ENCODE assay signal across 8 cellular contexts in genomic region chr10:22317121-22317370, GRCh38. TPM values are rescaled to one million over a fixed set of nuclear protein-coding genes. Genes with fewer than 3 reads are reported as not detected.
DNase-seq lines count a peak whose midpoint lies in the region; ATAC-seq, FAIRE-seq and TF ChIP-seq lines count a peak whose summit lies in the region.

No MANE protein-coding gene starts in this region.

- H3K4me1 ChIP-seq in HEK293 (ENCODE audit: control insufficient read depth, insufficient read depth, low read length): peaks cover 14% of the 10 kb centered on the region; the same call in 1 of the 2 replicates
- peaks cover 6 to 11% of the 10 kb centered on the region in 2 experiments; a peak in 3 of 5 replicates for H3K4me1 ChIP-seq in K562 (replicated peaks in 1 of 2; ENCODE audit: control insufficient read depth in 2 of 2, insufficient read depth in 2 of 2, low read length in 2 of 2)
- H3K4me1 ChIP-seq in mesodermal cell (ENCODE audit: control insufficient read depth, insufficient read depth, low read length, poor library complexity, severe bottlenecking): no peaks in the 10 kb centered on the region

- no peak for TF ChIP-seq POLR2A in K562 (conservative IDR thresholded peaks at IDR 0.05)

- TF ChIP-seq RAD21 in K562 (CRISPR knock-in tag; conservative IDR thresholded peaks at IDR 0.05 in 1 of 2, IDR thresholded peaks at IDR 0.05 in 1 of 2): no peak

- TF ChIP-seq CTCF in 22Rv1 (IDR thresholded peaks at IDR 0.05): no peak
- TF ChIP-seq CTCF in HEK293 (tag by site-specific recombination; IDR thresholded peaks at IDR 0.05): no peak
- TF ChIP-seq CTCF in K562 (IDR thresholded peaks at IDR 0.05 in 2 of 3, conservative IDR thresholded peaks at IDR 0.05 in 1 of 3; ENCODE audit: insufficient read depth in 2 of 3, low read depth in 1 of 3, low read length in 3 of 3): no peak

- under 1% methylated on average over 8 of the region's 8 CpGs for WGBS in K562 (ENCODE audit: insufficient coverage, low coverage, missing lambda C conversion rate)
- WGBS in mesodermal cell (ENCODE audit: insufficient coverage in 2 of 2), 2 experiments: no CpG with 5 or more reads among the region's 8 CpGs

- FAIRE-seq in K562 (lab: Jason Lieb, UNC): no peak

- intact Hi-C loops in K562 (cut with micrococcal nuclease): loop anchor here (2.0 to 10.0 kb wide), 4 partner anchors 74 to 790 kb away; partner anchors contain the start of gene SKIDA1

- H3K27me3 ChIP-seq in K562 (ENCODE audit: control insufficient read depth in 2 of 2, insufficient read depth in 2 of 2, low read length in 2 of 2): peaks cover 2% of the 10 kb centered on the region in 2 experiments; a peak in 3 of 5 replicates

- peak overlapping the region; percentile 83 for H2AFZ ChIP-seq in K562 (ENCODE audit: low read depth, low read length)

- H3K36me3 ChIP-seq in HEK293 (ENCODE audit: control insufficient read depth in 2 of 2, insufficient read depth in 1 of 2, low read length in 2 of 2): no peaks in the 10 kb centered on the region
- H3K36me3 ChIP-seq in K562 (ENCODE audit: control insufficient read depth, insufficient read depth, low read length): no peaks in the 10 kb centered on the region; the same call in 2 of the 3 replicates
- no peaks in the 10 kb centered on the region for H3K36me3 ChIP-seq in mesodermal cell (ENCODE audit: control insufficient read depth, insufficient read depth, low read length)

- in situ Hi-C loops in K562 (cut with MboI): no loop called here

- H3K27ac ChIP-seq in 22Rv1 (peak overlapping the region; percentile 91), HEK293 (ENCODE audit: extremely low read depth, low read depth, low read length) (peak overlapping the region; percentile 96), K562 (ENCODE audit: extremely low read depth, low read depth, low read length) (peak overlapping the region; percentile 95), mesodermal cell (ENCODE audit: low read depth, low read length, severe bottlenecking) (no peak overlapping the region)

- CTCF ChIA-PET in HEK293 (lab: Yijun Ruan, JAX): interaction anchor here (1.2 kb wide), 1 partner anchor 306 kb away, joined by 3 read pairs; no protein-coding TSS in a partner anchor
- CTCF ChIA-PET in K562 (lab: Yijun Ruan, JAX; ENCODE audit: low intra/inter-chr PET ratio): no interaction called here

- peak overlapping the region; percentile 84 to 90 for H3K9ac ChIP-seq in K562 (ENCODE audit: insufficient read depth in 1 of 2, low read depth in 2 of 2, low read length in 2 of 2)

- H3K4me3 ChIP-seq in HEK293 (ENCODE audit: low read depth, low read length) (peak overlapping the region; percentile 75), K562 (peak overlapping the region; percentile 77), mesodermal cell (ENCODE audit: extremely low read depth, insufficient read depth, low read length, poor library complexity, severe bottlenecking) (peak overlapping the region; percentile 62)

- H3K9me1 ChIP-seq in K562 (ENCODE audit: control insufficient read depth, insufficient read depth, low read length): no peaks in the 10 kb centered on the region

- DNase-seq in K562 (ENCODE audit: extremely low read depth in 1 of 4, low spot score in 3 of 4) (no peak), pons (ENCODE audit: low spot score) (no peak), NCI-H446 treated with DMSO at 0.1 percent for 48 hours (lab: John Stamatoyannopoulos, UW) (no peak), NCI-H1105 (lab: John Stamatoyannopoulos, UW) (no peak)

- no peak for TF ChIP-seq EP300 in K562 (IDR thresholded peaks at IDR 0.05; ENCODE audit: low read length)

- no peaks in the 10 kb centered on the region for H4K20me1 ChIP-seq in K562 (replicated peaks; ENCODE audit: control insufficient read depth, insufficient read depth, low read length)

- peak overlapping the region; percentile 97 for H3K4me2 ChIP-seq in K562 (ENCODE audit: insufficient read depth, low read length)

- ATAC-seq in K562: no peak
- no peak for ATAC-seq in GM18517 (IDR thresholded peaks at IDR 0.05; ENCODE audit: unreplicated experiment)

- H3K9me3 ChIP-seq in HEK293 (ENCODE audit: control insufficient read depth, insufficient read depth, low read depth, low read length) (no peaks in the 10 kb centered on the region), K562 (replicated peaks; ENCODE audit: control insufficient read depth, insufficient read depth, low read depth, low read length) (no peaks in the 10 kb centered on the region), mesodermal cell (ENCODE audit: control insufficient read depth, low read length) (no peaks in the 10 kb centered on the region)

- POLR2A ChIA-PET in HEK293 (lab: Yijun Ruan, JAX) (interaction anchor here (1.9 to 4.5 kb wide), 4 partner anchors 10 to 314 kb away, joined by 8 to 37 read pairs (median 17); partner anchors contain the start of gene DNAJC1), K562 (lab: Yijun Ruan, JAX) (interaction anchor here (1.6 kb wide), 2 partner anchors 7 to 23 kb away, joined by 5 to 6 read pairs; no protein-coding TSS in a partner anchor)

- BruUV-seq in K562 (replicated peaks; lab: Mats Ljungman, UMichigan): TSS peak; percentile 39

- peaks cover 55% of the 10 kb centered on the region for H3K79me2 ChIP-seq in K562 (ENCODE audit: control insufficient read depth, insufficient read depth, low read length)

TF ChIP-seq in HEK293, 187 proteins besides CTCF, POLR2A, EP300 and RAD21 (continues in another document):
- no peak for TF ChIP-seq GLIS1 (tag by site-specific recombination; IDR thresholded peaks at IDR 0.05)

RNA-seq across cellular contexts. Expression of gene COMMD3, which starts 0.9 kb away (rescaled TPM):
- total RNA-seq in K562 (2011; cell fraction: chromatin; rRNA removed; ENCODE audit: low replicate concordance): 36.2 and 67.3 TPM in 2 replicates
- 25.8 and 35.8 TPM in 2 replicates for total RNA-seq in K562 (2011; cell fraction: nucleolus; rRNA removed)
- total RNA-seq in K562 (2011; cell fraction: nucleoplasm; rRNA removed): 39.6 and 49.1 TPM in 2 replicates
- total RNA-seq in K562 (2014; rRNA removed): 50.7 and 51.3 TPM in 2 replicates
- total RNA-seq in K562 (2014; rRNA removed; fragmentation: Illumina TruSeq; extraction: Trizol): 78.6 and 80.1 TPM in 2 replicates
- total RNA-seq in K562 (2015; rRNA removed; fragmentation: Illumina TruSeq; extraction: Trizol): 77.5 and 85.9 TPM in 2 replicates
- 69.4 and 82.0 TPM in 2 replicates for total RNA-seq in K562 (2021)
- polyA plus RNA-seq in K562 (2011; rRNA removed): 69.1 and 79.2 TPM in 2 replicates
- polyA plus RNA-seq in K562 (2011; cell fraction: cytosol; rRNA removed): 16.4 and 26.1 TPM in 2 replicates
- polyA plus RNA-seq in K562 (2011; cell fraction: nucleus; rRNA removed): 51.2 and 103 TPM in 2 replicates
- polyA plus RNA-seq in K562 (2012): 79.7 and 98.3 TPM in 2 replicates
- polyA plus RNA-seq in K562 (2014; fragmentation: Illumina TruSeq; extraction: Trizol): 63.2 and 70.3 TPM in 2 replicates
- 100 to 1,000 TPM; 216 to 217 TPM for polyA plus RNA-seq in K562 (2014; fragmentation: Nextera tagmentation; extraction: Ambion mirVana)
- polyA plus RNA-seq in K562 (2014; rRNA removed): 72.5 and 80.5 TPM in 2 replicates
- polyA minus RNA-seq in K562 (2011; rRNA and poly(A)+ RNA removed): 19.3 and 21.8 TPM in 2 replicates
- 2.6 and 3.9 TPM in 2 replicates for polyA minus RNA-seq in K562 (2011; cell fraction: cytosol; rRNA and poly(A)+ RNA removed)
- polyA minus RNA-seq in K562 (2011; cell fraction: nucleus; rRNA and poly(A)+ RNA removed): 23.8 and 53.2 TPM in 2 replicates
- polyA plus RNA-seq in mesodermal cell (2013, experiment 1 of 2): 19.9 TPM
- polyA plus RNA-seq in mesodermal cell (2013, experiment 2 of 2): 30.5 TPM

RNA-seq across cellular contexts. Expression of gene BMI1, which starts 3.9 kb away (rescaled TPM):
- total RNA-seq in K562 (2011; cell fraction: chromatin; rRNA removed; ENCODE audit: low replicate concordance): 33.8 and 136 TPM in 2 replicates
- total RNA-seq in K562 (2011; cell fraction: nucleolus; rRNA removed): 16.8 and 23.9 TPM in 2 replicates
- total RNA-seq in K562 (2011; cell fraction: nucleoplasm; rRNA removed): 36.0 and 42.4 TPM in 2 replicates
- total RNA-seq in K562 (2014; rRNA removed) (55.4 and 56.3 TPM in 2 replicates), K562 (2014; rRNA removed; fragmentation: Illumina TruSeq; extraction: Trizol) (91.5 and 95.1 TPM in 2 replicates), K562 (2015; rRNA removed; fragmentation: Illumina TruSeq; extraction: Trizol) (96.4 and 103 TPM in 2 replicates), K562 (2021) (73.8 and 82.1 TPM in 2 replicates)
- polyA plus RNA-seq in K562 (2011; rRNA removed) (66.4 and 70.8 TPM in 2 replicates), K562 (2014; fragmentation: Illumina TruSeq; extraction: Trizol) (64.2 and 84.2 TPM in 2 replicates), K562 (2014; fragmentation: Nextera tagmentation; extraction: Ambion mirVana) (10 to 100 TPM; 21.4 to 30.0 TPM), K562 (2014; rRNA removed) (62.7 TPM in 2 replicates)
- polyA plus RNA-seq in K562 (2011; cell fraction: cytosol; rRNA removed): 33.3 and 41.2 TPM in 2 replicates
- 77.4 and 118 TPM in 2 replicates for polyA plus RNA-seq in K562 (2011; cell fraction: nucleus; rRNA removed)
- 63.7 and 89.6 TPM in 2 replicates for polyA plus RNA-seq in K562 (2012)
- 117 and 139 TPM in 2 replicates for polyA minus RNA-seq in K562 (2011; rRNA and poly(A)+ RNA removed)
- 33.7 and 33.9 TPM in 2 replicates for polyA minus RNA-seq in K562 (2011; cell fraction: cytosol; rRNA and poly(A)+ RNA removed)
- polyA minus RNA-seq in K562 (2011; cell fraction: nucleus; rRNA and poly(A)+ RNA removed): 23.8 and 55.0 TPM in 2 replicates
- 16.6 TPM for polyA plus RNA-seq in mesodermal cell (2013, experiment 1 of 2)
- 24.3 TPM for polyA plus RNA-seq in mesodermal cell (2013, experiment 2 of 2)

RNA-seq across cellular contexts. Expression of gene SPAG6, which starts 28.2 kb away (rescaled TPM):
- total RNA-seq in K562 (2011; cell fraction: chromatin; rRNA removed; ENCODE audit: low replicate concordance): 7.9 and 17.0 TPM in 2 replicates
- 2.3 and 5.8 TPM in 2 replicates for total RNA-seq in K562 (2011; cell fraction: nucleolus; rRNA removed)
- 11.3 and 23.9 TPM in 2 replicates for total RNA-seq in K562 (2011; cell fraction: nucleoplasm; rRNA removed)
- total RNA-seq in K562 (2014; rRNA removed) (3.5 and 4.2 TPM in 2 replicates), K562 (2014; rRNA removed; fragmentation: Illumina TruSeq; extraction: Trizol) (11.8 and 12.7 TPM in 2 replicates), K562 (2015; rRNA removed; fragmentation: Illumina TruSeq; extraction: Trizol) (8.1 and 12.0 TPM in 2 replicates), K562 (2021) (6.6 and 7.5 TPM in 2 replicates)
- polyA plus RNA-seq in K562 (2011; rRNA removed) (0.30 and 4.7 TPM in 2 replicates), K562 (2014; fragmentation: Illumina TruSeq; extraction: Trizol) (12.9 and 15.7 TPM in 2 replicates), K562 (2014; fragmentation: Nextera tagmentation; extraction: Ambion mirVana) (10 to 100 TPM; 17.5 to 23.1 TPM), K562 (2014; rRNA removed) (10.5 and 11.2 TPM in 2 replicates)
- 0.09 and 0.92 TPM in 2 replicates for polyA plus RNA-seq in K562 (2011; cell fraction: cytosol; rRNA removed)
- polyA plus RNA-seq in K562 (2011; cell fraction: nucleus; rRNA removed): 0.55 and 2.5 TPM in 2 replicates
- polyA plus RNA-seq in K562 (2012): 8.6 and 28.1 TPM in 2 replicates
- 0.12 and 2.5 TPM in 2 replicates for polyA minus RNA-seq in K562 (2011; rRNA and poly(A)+ RNA removed)
- 1.0 TPM in 1 of 2 replicates, not detected in the other for polyA minus RNA-seq in K562 (2011; cell fraction: cytosol; rRNA and poly(A)+ RNA removed)
- polyA minus RNA-seq in K562 (2011; cell fraction: nucleus; rRNA and poly(A)+ RNA removed): 0.33 and 3.5 TPM in 2 replicates
- polyA plus RNA-seq in mesodermal cell (2013, experiment 1 of 2): 0.18 TPM
- 0.20 TPM for polyA plus RNA-seq in mesodermal cell (2013, experiment 2 of 2)
